In the genomic region with DNA sequence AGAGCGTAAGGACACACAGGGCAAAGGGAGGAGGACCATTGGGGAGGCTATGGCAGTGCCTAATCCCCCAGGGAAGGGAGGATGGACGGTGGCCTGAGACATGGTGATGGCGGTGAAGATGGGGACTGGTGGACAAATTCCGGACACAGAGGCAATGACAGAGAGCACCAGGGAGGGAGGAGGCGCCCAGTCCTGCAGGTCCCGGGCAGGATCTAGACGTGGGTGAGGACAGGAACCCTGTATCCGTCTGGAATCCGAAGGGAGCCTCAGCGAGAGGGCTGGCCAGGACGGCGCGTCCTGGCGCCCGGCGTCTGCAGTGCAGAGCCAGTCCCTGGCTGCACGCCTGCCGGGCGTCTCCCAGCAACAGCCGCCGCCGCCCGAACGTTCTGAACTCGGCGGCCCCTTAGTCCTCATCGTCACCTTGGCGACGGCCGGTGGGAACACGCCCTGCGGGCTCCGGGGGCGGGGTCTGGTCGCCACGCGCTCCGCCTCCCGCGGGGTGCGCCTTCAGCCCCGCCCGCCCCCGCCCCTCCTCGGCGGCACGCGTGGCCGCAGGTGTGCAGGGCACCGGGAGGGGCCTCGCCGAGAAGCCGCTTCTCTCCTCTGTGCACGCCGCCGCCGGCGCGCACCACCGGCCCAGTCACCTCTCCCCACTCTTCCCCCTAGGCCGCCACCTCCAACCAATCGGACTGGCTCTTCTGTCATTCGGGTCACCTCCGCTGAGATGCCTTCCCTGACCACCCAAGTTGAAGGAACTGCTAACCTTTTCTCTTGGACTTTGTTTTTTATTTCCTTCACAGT, we compare ENCODE assay signal across 8 cellular contexts. TPM values are rescaled to one million over a fixed set of nuclear protein-coding genes. Genes with fewer than 3 reads are reported as not detected.
DNase-seq lines count a peak whose midpoint lies in the region; ATAC-seq and TF ChIP-seq lines count a peak whose summit lies in the region.

No MANE protein-coding gene starts in this region.

- H3K79me1 ChIP-seq in neuronal stem cell (ENCODE audit: low read depth, low read length): no peaks in the 10 kb centered on the region

- H3K9me3 ChIP-seq in Loucy (ENCODE audit: insufficient read depth, low read depth, low read length): no peaks in the 10 kb centered on the region
- H3K9me3 ChIP-seq in gastroesophageal sphincter: no peaks in the 10 kb centered on the region
- no peaks in the 10 kb centered on the region for H3K9me3 ChIP-seq in neuronal stem cell (replicated peaks in 1 of 2; ENCODE audit: control insufficient read depth in 2 of 2, insufficient read depth in 1 of 2, low read depth in 1 of 2, low read length in 2 of 2)

- DNase-seq in DMS79 treated with DMSO at 0.1 percent for 48 hours (lab: John Stamatoyannopoulos, UW) (peak; percentile 73), H4 (ENCODE audit: low spot score) (peak; percentile 74), SHP77 treated with DMSO at 0.1 percent for 48 hours (lab: John Stamatoyannopoulos, UW) (peak; percentile 49), neuronal stem cell (ENCODE audit: low spot score) (peak; percentile 86), stromal cell of bone marrow (ENCODE audit: low read depth) (peak; percentile 60)
- DNase-seq in activated gamma-delta T cell treated with anti-CD3 and anti-CD28 coated beads, Interleukin-2, amount 50 U/mL, for 16 hours (ENCODE audit: low read depth): peak; percentile 80

- peak overlapping the region; percentile 54 for H2AK5ac ChIP-seq in neuronal stem cell (ENCODE audit: low read depth, low read length)

- peak overlapping the region; percentile 25 for H3K23ac ChIP-seq in neuronal stem cell (ENCODE audit: low read depth, low read length, poor library complexity)

- H3F3A ChIP-seq in Loucy (ENCODE audit: low read depth): 0 out of 2 replicates have a peak, but pooled peaks cover 4% of the 10 kb centered on the region

- peak overlapping the region; percentile 5 for H3K9ac ChIP-seq in Loucy (ENCODE audit: low read depth, low read length, poor library complexity, severe bottlenecking)
- peak overlapping the region; percentile 90 for H3K9ac ChIP-seq in neuronal stem cell (ENCODE audit: low read depth, low read length, poor library complexity)

- TF ChIP-seq CTCF in Loucy (conservative IDR thresholded peaks at IDR 0.05; ENCODE audit: low read length): no peak
- TF ChIP-seq CTCF in gastroesophageal sphincter (IDR thresholded peaks at IDR 0.05): peak in 3 of 4 experiments; percentile 30 to 59 (median 53)

- H3K9me2 ChIP-seq in Loucy (replicated peaks; ENCODE audit: low read depth, low read length): no peaks in the 10 kb centered on the region

- no peaks in the 10 kb centered on the region for H3K79me2 ChIP-seq in Loucy (ENCODE audit: insufficient read depth, low read length)

- peak overlapping the region; percentile 57 for H4K91ac ChIP-seq in neuronal stem cell (ENCODE audit: low read depth, low read length, poor library complexity)

- peaks cover 14% of the 10 kb centered on the region for H3K4me1 ChIP-seq in Loucy (ENCODE audit: insufficient read depth, low read length, poor library complexity, severe bottlenecking)
- H3K4me1 ChIP-seq in gastroesophageal sphincter: peaks cover 2 to 75% (median 33%) of the 10 kb centered on the region in 3 donors
- peaks cover 12 to 16% of the 10 kb centered on the region in 2 donors for H3K4me1 ChIP-seq in neuronal stem cell (ENCODE audit: control insufficient read depth in 2 of 2, insufficient read depth in 1 of 2, low read depth in 1 of 2, low read length in 2 of 2)

- H2BK15ac ChIP-seq in neuronal stem cell (ENCODE audit: low read length): peak overlapping the region; percentile 94

- no peak overlapping the region for H4K8ac ChIP-seq in neuronal stem cell (ENCODE audit: low read depth, low read length)

- peak; percentile 53 for TF ChIP-seq EP300 in gastroesophageal sphincter (IDR thresholded peaks at IDR 0.05)

- WGBS in gastroesophageal sphincter (ENCODE audit: low coverage in 1 of 2), 2 donors: 12 to 18% methylated on average over 15 to 16 of the region's 64 CpGs
- no CpG with 5 or more reads among the region's 64 CpGs for WGBS in neuronal stem cell (ENCODE audit: extremely low coverage in 2 of 2, insufficient read length in 2 of 2, insufficient replicate concordance in 1 of 2), 2 donors

- H2BK120ac ChIP-seq in neuronal stem cell (ENCODE audit: low read depth, low read length): no peak overlapping the region

- H2BK5ac ChIP-seq in neuronal stem cell (ENCODE audit: low read length): peak overlapping the region; percentile 15

- H3K36me3 ChIP-seq in Loucy (ENCODE audit: insufficient read depth, low read length) (no peaks in the 10 kb centered on the region), gastroesophageal sphincter (no peaks in the 10 kb centered on the region), neuronal stem cell (replicated peaks in 1 of 2; ENCODE audit: control insufficient read depth in 2 of 2, insufficient read depth in 2 of 2, low read length in 2 of 2) (no peaks in the 10 kb centered on the region)

- peak overlapping the region; percentile 22 for H2AFZ ChIP-seq in Loucy (ENCODE audit: low read length)
- H2AFZ ChIP-seq in neuronal stem cell (ENCODE audit: low read length): peak overlapping the region; percentile 83

- H3K18ac ChIP-seq in neuronal stem cell (ENCODE audit: low read length): peak overlapping the region; percentile 87

- peak overlapping the region; percentile 88 for H3K4me2 ChIP-seq in Loucy (ENCODE audit: low read depth, low read length, poor library complexity, severe bottlenecking)
- H3K4me2 ChIP-seq in neuronal stem cell (ENCODE audit: insufficient read depth, low read length, poor library complexity, severe bottlenecking): peak overlapping the region; percentile 71

- ATAC-seq in gastroesophageal sphincter: peak; percentile 90

- H3K4me3 ChIP-seq in Loucy (ENCODE audit: low read length, poor library complexity, severe bottlenecking): peak overlapping the region; percentile 73
- peak overlapping the region; percentile 21 to 45 for H3K4me3 ChIP-seq in gastroesophageal sphincter
- peak overlapping the region; percentile 33 to 78 for H3K4me3 ChIP-seq in neuronal stem cell (ENCODE audit: low read length in 2 of 2)

- H3K27me3 ChIP-seq in Loucy (ENCODE audit: insufficient read depth, low read length, poor library complexity, severe bottlenecking) (no peaks in the 10 kb centered on the region), gastroesophageal sphincter (no peaks in the 10 kb centered on the region), neuronal stem cell (ENCODE audit: control insufficient read depth in 3 of 3, insufficient read depth in 3 of 3, low read depth in 1 of 3, low read length in 3 of 3) (peaks cover 0 to 12% (median 0%) of the 10 kb centered on the region in 3 experiments)

- H4K20me1 ChIP-seq in Loucy (ENCODE audit: insufficient read depth, low read length, poor library complexity, severe bottlenecking): no peaks in the 10 kb centered on the region

- no peak overlapping the region for H3K4ac ChIP-seq in neuronal stem cell (ENCODE audit: low read length)

- peak overlapping the region; percentile 47 for H2BK12ac ChIP-seq in neuronal stem cell (ENCODE audit: low read length)

- TF ChIP-seq POLR2A in gastroesophageal sphincter (IDR thresholded peaks at IDR 0.05): no peak

- peak overlapping the region; percentile 78 to 96 (median 90) for H3K27ac ChIP-seq in gastroesophageal sphincter
- H3K27ac ChIP-seq in neuronal stem cell (replicated peaks; ENCODE audit: low read length): no peak overlapping the region

- H3K14ac ChIP-seq in neuronal stem cell (ENCODE audit: low read length): no peak overlapping the region

RNA-seq across cellular contexts. Expression of a gene that starts 11.6 kb away (rescaled TPM):
- not detected in 2 replicates for total RNA-seq in H4 (2014; rRNA removed; shearing (Covaris generic))
- under 1 TPM in 1 of 4 donors, not detected in 3; 0.40 TPM for total RNA-seq in gastroesophageal sphincter
- not detected for polyA plus RNA-seq in neuronal stem cell (2013, experiment 1 of 2)
- 0.01 TPM for polyA plus RNA-seq in neuronal stem cell (2013, experiment 2 of 2)

RNA-seq across cellular contexts. Expression of a gene that starts 27.4 kb away (rescaled TPM):
- 3.8 and 4.3 TPM in 2 replicates for total RNA-seq in H4 (2014; rRNA removed; shearing (Covaris generic))
- total RNA-seq in gastroesophageal sphincter: 10 to 100 TPM; 30.4 to 59.0 (median 40.8) TPM
- 4.6 TPM for polyA plus RNA-seq in neuronal stem cell (2013, experiment 1 of 2)
- 4.5 TPM for polyA plus RNA-seq in neuronal stem cell (2013, experiment 2 of 2)
